Comparison of ENCODE assay signal across 12 cellular contexts in the genomic region with DNA sequence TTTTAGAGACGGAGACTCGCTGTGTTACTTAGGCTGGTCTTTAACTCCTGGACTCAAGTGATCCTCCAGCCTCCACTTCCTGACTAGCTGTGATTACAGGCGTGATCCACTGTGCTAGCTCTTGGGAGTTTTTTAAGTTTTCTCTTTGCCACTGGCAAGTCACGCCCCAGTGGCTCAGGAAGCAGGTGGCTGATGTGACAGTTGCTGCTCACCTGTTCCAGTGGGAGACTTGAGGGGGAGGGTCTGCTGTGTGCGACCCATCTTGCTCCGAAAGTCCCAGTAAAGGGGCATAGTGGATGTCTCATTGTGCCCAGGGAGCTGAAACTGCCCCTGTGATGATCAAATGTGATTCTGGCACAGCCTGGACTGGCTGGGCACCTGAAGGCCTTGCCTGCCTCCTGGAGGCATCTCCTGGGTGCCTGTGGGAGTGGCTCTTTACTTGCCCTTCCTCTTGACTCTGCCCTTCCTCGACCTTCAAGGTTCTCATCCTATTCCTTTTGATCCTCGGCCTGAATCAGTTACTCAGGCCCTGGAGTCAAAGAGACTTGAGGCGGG. TPM values are rescaled to one million over a fixed set of nuclear protein-coding genes. Genes with fewer than 3 reads are reported as not detected.
A peak's percentile ranks its signal among the peaks of the same experiment; 100 is the strongest.
DNase-seq lines count a peak whose midpoint lies in the region; ATAC-seq and TF ChIP-seq lines count a peak whose summit lies in the region.
"Had no signal": no experiment of that assay in that cellular context is flagged by ENCODE, and none has a peak within 500 bp of the region (broad histone marks: within the 10 kb centered on the region; RNA-seq: fewer than 3 reads in every experiment).

No MANE protein-coding gene starts in this region.

- DNase-seq in CD4-positive, alpha-beta T cell, result no peak
- no peak for DNase-seq in WTC11 (ENCODE audit: low spot score)
- DNase-seq in mesothelial cell of epicardium (ENCODE audit: low spot score in 2 of 2, unreplicated experiment in 2 of 2), result no peak
- no peak for DNase-seq in activated CD8-positive, alpha-beta T cell treated with anti-CD3 and anti-CD28 coated beads, Interleukin-2, amount 10 ng/mL, durations not matched to agents 7 days and 5 days
- DNase-seq in central memory CD4-positive, alpha-beta T cell, result no peak
- no peak for DNase-seq in SK-N-SH
- DNase-seq in HCEC 1CT, result no peak
- DNase-seq: heart right ventricle; stimulated activated CD4-positive, alpha-beta T cell treated with anti-CD3 and anti-CD28 coated beads, Interleukin-4, amount 100 ng/mL, for 1 hour had no signal

- H3K27me3 ChIP-seq in CD4-positive, alpha-beta T cell (ENCODE audit: control insufficient read depth, insufficient read depth, low read length), result no peaks in the 10 kb centered on the region
- H3K27me3 ChIP-seq in SK-N-SH (ENCODE audit: insufficient read depth), result no peaks in the 10 kb centered on the region
- H3K27me3 ChIP-seq: heart right ventricle, tibial nerve had no signal

- no peak for TF ChIP-seq CTCF in CD4-positive, alpha-beta T cell (IDR thresholded peaks at IDR 0.05)
- TF ChIP-seq CTCF in WTC11 (IDR thresholded peaks at IDR 0.05) (no peak), mesothelial cell of epicardium (IDR thresholded peaks at IDR 0.05; ENCODE audit: unreplicated experiment) (no peak), SK-N-SH (IDR thresholded peaks at IDR 0.05) (no peak)

- peaks cover 88% of the 10 kb centered on the region for H4K20me1 ChIP-seq in SK-N-SH (ENCODE audit: insufficient read depth)

- no peak overlapping the region for H3K4me2 ChIP-seq in SK-N-SH

- peaks cover 4% of the 10 kb centered on the region for H3F3A ChIP-seq in SK-N-SH (replicated peaks; ENCODE audit: insufficient read depth)

- peaks cover 0 to 3% of the 10 kb centered on the region in 2 experiments; a peak in 1 of 4 replicates for H3K4me1 ChIP-seq in SK-N-SH (ENCODE audit: control insufficient read depth in 1 of 2, insufficient read depth in 2 of 2, low read depth in 1 of 2, low read length in 1 of 2)

- POLR2A ChIA-PET in CD4-positive, alpha-beta T cell (lab: Charles Lee), result no interaction called here
- POLR2A ChIA-PET in WTC11 (lab: Charles Lee), result no interaction called here
- POLR2A ChIA-PET in activated CD8-positive, alpha-beta T cell treated with anti-CD3 and anti-CD28 coated beads, Interleukin-2, amount 10 ng/mL, durations not matched to agents 7 days and 5 days (lab: Charles Lee), result no interaction called here
- POLR2A ChIA-PET in SK-N-SH (lab: Yijun Ruan, JAX), result interaction anchor here (0.5 kb wide), 1 partner anchor 27 kb away, joined by 3 read pairs; no protein-coding TSS in a partner anchor

- H3K27ac Mint-ChIP-seq in CD4-positive, alpha-beta T cell, result peak overlapping the region; percentile 15
- peak overlapping the region; percentile 31; the same call in 1 of the 2 replicates for H3K27ac Mint-ChIP-seq in WTC11
- peak overlapping the region; percentile 30 for H3K27ac Mint-ChIP-seq in mesothelial cell of epicardium
- no peak overlapping the region for H3K27ac Mint-ChIP-seq in activated CD8-positive, alpha-beta T cell treated with anti-CD3 and anti-CD28 coated beads, Interleukin-2, amount 10 ng/mL, durations not matched to agents 7 days and 5 days
- H3K27ac Mint-ChIP-seq: natural killer cell treated with Interleukin-12 subunit alpha and Interleukin-12 subunit beta and Interleukin-15 and Interleukin-18, amount 100 ng/mL, for 72 hours had no signal

- H3K4me1 Mint-ChIP-seq in CD4-positive, alpha-beta T cell (ENCODE audit: low read depth), result peaks cover 49% of the 10 kb centered on the region
- H3K4me1 Mint-ChIP-seq in WTC11 (peaks cover 34% of the 10 kb centered on the region), mesothelial cell of epicardium (peaks cover 19% of the 10 kb centered on the region)
- peaks cover 32% of the 10 kb centered on the region for H3K4me1 Mint-ChIP-seq in activated CD8-positive, alpha-beta T cell treated with anti-CD3 and anti-CD28 coated beads, Interleukin-2, amount 10 ng/mL, durations not matched to agents 7 days and 5 days (ENCODE audit: low read depth)

- H3K9me3 ChIP-seq in CD4-positive, alpha-beta T cell (ENCODE audit: control insufficient read depth, low read length), result no peaks in the 10 kb centered on the region
- no peaks in the 10 kb centered on the region for H3K9me3 ChIP-seq in SK-N-SH
- H3K9me3 ChIP-seq: heart right ventricle, tibial nerve had no signal

- CTCF ChIA-PET in CD4-positive, alpha-beta T cell (lab: Charles Lee), result interaction anchor here (0.7 kb wide), 1 partner anchor 32 kb away, joined by 4 read pairs; no protein-coding TSS in a partner anchor
- CTCF ChIA-PET in WTC11 (lab: Charles Lee), result interaction anchor here (0.6 to 4.8 kb wide), 3 partner anchors 27 to 1367 kb away, joined by 3 to 28 read pairs (median 6); no protein-coding TSS in a partner anchor
- CTCF ChIA-PET in activated CD8-positive, alpha-beta T cell treated with anti-CD3 and anti-CD28 coated beads, Interleukin-2, amount 10 ng/mL, durations not matched to agents 7 days and 5 days (lab: Charles Lee), result no interaction called here
- CTCF ChIA-PET in SK-N-SH (lab: Yijun Ruan, JAX), result interaction anchor here (0.8 kb wide), 2 partner anchors 32 to 157 kb away, joined by 3 read pairs; no protein-coding TSS in a partner anchor

- H3K36me3 ChIP-seq in SK-N-SH (replicated peaks in 1 of 2; ENCODE audit: control insufficient read depth in 1 of 2, insufficient read depth in 2 of 2, low read length in 1 of 2), result no peaks in the 10 kb centered on the region
- H3K36me3 ChIP-seq: heart right ventricle had no signal

- peaks cover 100% of the 10 kb centered on the region for H3K79me2 ChIP-seq in SK-N-SH (ENCODE audit: insufficient read depth)

- H3K4me3 ChIP-seq in SK-N-SH (ENCODE audit: low read depth in 2 of 2, low read length in 1 of 2), result no peak overlapping the region
- H3K4me3 ChIP-seq: heart right ventricle, tibial nerve had no signal

- H3K9me3 Mint-ChIP-seq in CD4-positive, alpha-beta T cell, result no peaks in the 10 kb centered on the region
- H3K9me3 Mint-ChIP-seq in WTC11, result 0 out of 2 replicates have a peak, but pooled peaks cover 7% of the 10 kb centered on the region
- no peaks in the 10 kb centered on the region for H3K9me3 Mint-ChIP-seq in mesothelial cell of epicardium
- no peaks in the 10 kb centered on the region for H3K9me3 Mint-ChIP-seq in activated CD8-positive, alpha-beta T cell treated with anti-CD3 and anti-CD28 coated beads, Interleukin-2, amount 10 ng/mL, durations not matched to agents 7 days and 5 days (ENCODE audit: insufficient read depth)
- H3K9me3 Mint-ChIP-seq: natural killer cell treated with Interleukin-12 subunit alpha and Interleukin-12 subunit beta and Interleukin-15 and Interleukin-18, amount 100 ng/mL, for 72 hours had no signal

- H3K9me2 ChIP-seq in SK-N-SH, result no peaks in the 10 kb centered on the region

- H3K36me3 Mint-ChIP-seq in CD4-positive, alpha-beta T cell (ENCODE audit: low read depth), result no peaks in the 10 kb centered on the region
- H3K36me3 Mint-ChIP-seq in WTC11, result peaks cover 15% of the 10 kb centered on the region
- peaks cover 5% of the 10 kb centered on the region for H3K36me3 Mint-ChIP-seq in mesothelial cell of epicardium
- H3K36me3 Mint-ChIP-seq in activated CD8-positive, alpha-beta T cell treated with anti-CD3 and anti-CD28 coated beads, Interleukin-2, amount 10 ng/mL, durations not matched to agents 7 days and 5 days (ENCODE audit: low read depth), result peaks cover 4% of the 10 kb centered on the region
- H3K36me3 Mint-ChIP-seq: natural killer cell treated with Interleukin-12 subunit alpha and Interleukin-12 subunit beta and Interleukin-15 and Interleukin-18, amount 100 ng/mL, for 72 hours had no signal

- peak overlapping the region; percentile 10 for H3K4me3 Mint-ChIP-seq in CD4-positive, alpha-beta T cell
- no peak overlapping the region for H3K4me3 Mint-ChIP-seq in WTC11
- H3K4me3 Mint-ChIP-seq in mesothelial cell of epicardium, result no peak overlapping the region
- H3K4me3 Mint-ChIP-seq in activated CD8-positive, alpha-beta T cell treated with anti-CD3 and anti-CD28 coated beads, Interleukin-2, amount 10 ng/mL, durations not matched to agents 7 days and 5 days, result no peak overlapping the region
- H3K4me3 Mint-ChIP-seq: natural killer cell treated with Interleukin-12 subunit alpha and Interleukin-12 subunit beta and Interleukin-15 and Interleukin-18, amount 100 ng/mL, for 72 hours had no signal

- no peak for TF ChIP-seq EP300 in SK-N-SH (IDR thresholded peaks at IDR 0.05; ENCODE audit: borderline replicate concordance in 1 of 2, low read depth in 1 of 2, low read length in 1 of 2)

- no peak overlapping the region for H3K9ac ChIP-seq in SK-N-SH

- no peaks in the 10 kb centered on the region for H3K27me3 Mint-ChIP-seq in CD4-positive, alpha-beta T cell
- H3K27me3 Mint-ChIP-seq in WTC11 (ENCODE audit: low read depth), result no peaks in the 10 kb centered on the region
- H3K27me3 Mint-ChIP-seq in mesothelial cell of epicardium (ENCODE audit: low read depth), result no peaks in the 10 kb centered on the region
- H3K27me3 Mint-ChIP-seq in activated CD8-positive, alpha-beta T cell treated with anti-CD3 and anti-CD28 coated beads, Interleukin-2, amount 10 ng/mL, durations not matched to agents 7 days and 5 days (ENCODE audit: low read depth), result no peaks in the 10 kb centered on the region
- H3K27me3 Mint-ChIP-seq: natural killer cell treated with Interleukin-12 subunit alpha and Interleukin-12 subunit beta and Interleukin-15 and Interleukin-18, amount 100 ng/mL, for 72 hours had no signal

- TF ChIP-seq RAD21 in SK-N-SH (IDR thresholded peaks at IDR 0.05; ENCODE audit: low read length), result no peak

- intact Hi-C loops in CD4-positive, alpha-beta T cell (cut with DNase I, micrococcal nuclease), result loop anchor here in 1 of 2 experiments (10.0 kb wide), 1 partner anchor 126 kb away; no protein-coding TSS in a partner anchor

- ATAC-seq in CD4-positive, alpha-beta T cell (ENCODE audit: poor library complexity), result no peak
- ATAC-seq in GM21737 (IDR thresholded peaks at IDR 0.05; ENCODE audit: unreplicated experiment), result peak; percentile 39
- ATAC-seq in WTC11, result no peak
- no peak for ATAC-seq in activated CD8-positive, alpha-beta T cell treated with anti-CD3 and anti-CD28 coated beads, Interleukin-2, amount 10 ng/mL, durations not matched to agents 7 days and 5 days
- ATAC-seq: heart right ventricle; natural killer cell treated with Interleukin-12 subunit alpha and Interleukin-12 subunit beta and Interleukin-15 and Interleukin-18, amount 100 ng/mL, for 72 hours had no signal

- H2AFZ ChIP-seq in SK-N-SH (ENCODE audit: low read depth), result no peak overlapping the region

- no peak overlapping the region for H3K27ac ChIP-seq in CD4-positive, alpha-beta T cell (ENCODE audit: low read depth, low read length)
- H3K27ac ChIP-seq in SK-N-SH (ENCODE audit: low read depth in 2 of 2, low read length in 1 of 2), result no peak overlapping the region; a peak in 1 of 4 replicates

- 94% methylated on average over 7 of the region's 9 CpGs for WGBS in SK-N-SH (ENCODE audit: low lambda C conversion rate)

RNA-seq across cellular contexts. Expression of gene SMARCA4, which starts 7.8 kb away (rescaled TPM):
- total RNA-seq in CD4-positive, alpha-beta T cell, result 10 to 100 TPM; 69.6 to 74.5 TPM
- total RNA-seq in WTC11 (2021) (268 to 295 TPM (median 284 TPM) in 3 replicates), mesothelial cell of epicardium (251 to 274 TPM (median 259 TPM) in 3 replicates)
- 100 to 1,000 TPM; 108 to 115 TPM for total RNA-seq in activated CD8-positive, alpha-beta T cell treated with anti-CD3 and anti-CD28 coated beads, Interleukin-2, amount 10 ng/mL, durations not matched to agents 7 days and 5 days
- 48.3 and 90.7 TPM in 2 replicates for polyA plus RNA-seq in SK-N-SH (2012; rRNA removed)
- 58.0 and 70.3 TPM in 2 replicates for polyA plus RNA-seq in SK-N-SH (2012; cell fraction: cytosol; rRNA removed)
- polyA plus RNA-seq in SK-N-SH (2012; cell fraction: nucleus; rRNA removed), result 142 and 154 TPM in 2 replicates

RNA-seq across cellular contexts. Expression of gene TIMM29, which starts 40.0 kb away (rescaled TPM):
- 10 to 100 TPM; 22.6 to 24.8 TPM for total RNA-seq in CD4-positive, alpha-beta T cell
- total RNA-seq in WTC11 (2021) (30.0 to 33.8 TPM (median 32.0 TPM) in 3 replicates), mesothelial cell of epicardium (25.5 to 31.5 TPM (median 26.8 TPM) in 3 replicates)
- total RNA-seq in activated CD8-positive, alpha-beta T cell treated with anti-CD3 and anti-CD28 coated beads, Interleukin-2, amount 10 ng/mL, durations not matched to agents 7 days and 5 days, result 10 to 100 TPM; 20.2 to 23.0 TPM
- 11.7 and 12.5 TPM in 2 replicates for polyA plus RNA-seq in SK-N-SH (2012; rRNA removed)
- polyA plus RNA-seq in SK-N-SH (2012; cell fraction: cytosol; rRNA removed), result 9.1 and 12.9 TPM in 2 replicates
- 10.5 and 11.2 TPM in 2 replicates for polyA plus RNA-seq in SK-N-SH (2012; cell fraction: nucleus; rRNA removed)

RNA-seq across cellular contexts. Expression of gene YIPF2, which starts 40.2 kb away (rescaled TPM):
- total RNA-seq in CD4-positive, alpha-beta T cell, result 10 to 100 TPM; 21.1 to 21.7 TPM
- total RNA-seq in WTC11 (2021) (63.3 to 65.5 TPM (median 64.4 TPM) in 3 replicates), mesothelial cell of epicardium (62.8 to 66.2 TPM (median 64.4 TPM) in 3 replicates)
- total RNA-seq in activated CD8-positive, alpha-beta T cell treated with anti-CD3 and anti-CD28 coated beads, Interleukin-2, amount 10 ng/mL, durations not matched to agents 7 days and 5 days, result 10 to 100 TPM; 20.4 to 20.5 TPM
- polyA plus RNA-seq in SK-N-SH (2012; rRNA removed), result 61.3 and 62.5 TPM in 2 replicates
- polyA plus RNA-seq in SK-N-SH (2012; cell fraction: cytosol; rRNA removed), result 22.3 and 40.1 TPM in 2 replicates
- polyA plus RNA-seq in SK-N-SH (2012; cell fraction: nucleus; rRNA removed), result 84.7 and 85.3 TPM in 2 replicates
